ENCODE assay signal across 8 cellular contexts in the genomic region with DNA sequence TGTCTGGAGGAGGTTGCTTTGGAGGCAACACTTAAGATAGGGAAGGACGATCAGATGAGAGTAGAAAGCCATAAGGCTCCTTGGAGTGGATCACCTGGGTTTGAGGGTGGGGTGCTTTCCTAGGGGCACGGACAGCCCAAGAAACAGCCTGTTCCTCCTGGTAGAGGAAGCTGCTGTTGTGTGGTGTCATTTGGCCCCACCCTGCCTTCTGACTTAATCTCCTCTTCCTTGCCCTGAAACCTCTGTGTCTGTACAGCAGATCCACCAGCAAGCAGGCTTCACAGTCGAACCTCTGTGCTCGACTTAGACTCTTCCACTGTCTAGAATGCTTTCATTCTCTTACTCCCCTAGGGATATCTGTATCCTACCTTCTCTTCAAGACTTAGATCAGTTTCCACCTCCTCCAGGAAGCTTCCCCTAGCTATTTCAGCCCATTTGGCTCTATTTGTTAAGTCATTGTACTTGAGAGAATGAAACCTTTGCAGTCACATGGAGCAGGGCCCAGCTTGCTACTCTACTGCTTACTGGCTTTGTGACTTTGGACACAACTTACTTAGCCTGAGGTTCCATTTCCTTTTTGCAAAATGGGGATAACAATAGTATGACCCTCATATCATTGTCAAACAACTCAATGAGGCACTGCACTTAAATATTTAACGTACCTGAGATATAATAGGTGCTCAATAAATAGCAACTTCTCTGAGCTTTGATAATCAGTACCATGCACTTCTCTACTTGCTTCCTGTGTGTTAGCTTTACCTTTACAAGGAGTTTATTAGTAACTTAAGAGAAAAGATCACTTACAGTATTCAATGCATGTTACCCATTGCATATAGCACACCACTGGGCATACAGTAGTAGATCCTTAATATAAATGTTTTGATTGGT. TPM values are rescaled to one million over a fixed set of nuclear protein-coding genes. Genes with fewer than 3 reads are reported as not detected.
DNase-seq lines count a peak whose midpoint lies in the region; ATAC-seq and TF ChIP-seq lines count a peak whose summit lies in the region.

No MANE protein-coding gene starts in this region.

- H3K4me1 ChIP-seq in foreskin keratinocyte = peaks cover 6% of the 10 kb centered on the region

- H3K36me3 Mint-ChIP-seq in activated CD4-positive, alpha-beta T cell treated with anti-CD3 and anti-CD28 coated beads, Interleukin-2, amount 10 ng/mL, durations not matched to agents 24 days and 14 days (ENCODE audit: low read depth) = peaks cover 12% of the 10 kb centered on the region

- H3K4me1 Mint-ChIP-seq in activated CD4-positive, alpha-beta T cell treated with anti-CD3 and anti-CD28 coated beads, Interleukin-2, amount 10 ng/mL, durations not matched to agents 24 days and 14 days = peaks cover 62% of the 10 kb centered on the region

- H3K4me3 Mint-ChIP-seq in activated CD4-positive, alpha-beta T cell treated with anti-CD3 and anti-CD28 coated beads, Interleukin-2, amount 10 ng/mL, durations not matched to agents 24 days and 14 days = peak overlapping the region; percentile 91

- no peaks in the 10 kb centered on the region for H3K27me3 Mint-ChIP-seq in activated CD4-positive, alpha-beta T cell treated with anti-CD3 and anti-CD28 coated beads, Interleukin-2, amount 10 ng/mL, durations not matched to agents 24 days and 14 days

- TF ChIP-seq CTCF in foreskin keratinocyte (conservative IDR thresholded peaks at IDR 0.05) = no peak

- no peak for ATAC-seq in foreskin keratinocyte

- no peaks in the 10 kb centered on the region for H3K27me3 ChIP-seq in foreskin keratinocyte

- no peaks in the 10 kb centered on the region for H3K9me3 Mint-ChIP-seq in activated CD4-positive, alpha-beta T cell treated with anti-CD3 and anti-CD28 coated beads, Interleukin-2, amount 10 ng/mL, durations not matched to agents 24 days and 14 days

- intact Hi-C loops in activated CD4-positive, alpha-beta T cell treated with anti-CD3 and anti-CD28 coated beads, Interleukin-2, amount 10 ng/mL, durations not matched to agents 24 days and 14 days (cut with micrococcal nuclease) = loop anchor here (5.0 kb wide), 3 partner anchors 200 to 285 kb away; a partner anchor contains a TSS

- H3K27ac ChIP-seq in foreskin keratinocyte (peak overlapping the region; percentile 88), substantia nigra (ENCODE audit: low read depth, low read length, poor library complexity, severe bottlenecking) (peak overlapping the region; percentile 98)

- DNase-seq in NCI-H82 (lab: John Stamatoyannopoulos, UW) (peak; percentile 64), NCI-H82 treated with DMSO at 0.1 percent for 48 hours (lab: John Stamatoyannopoulos, UW; ENCODE audit: unreplicated experiment) (no peak), foreskin keratinocyte (no peak), substantia nigra (lab: John Stamatoyannopoulos, UW) (peak in 3 of 49 donors; percentile 16 to 24 (median 23)), NCI-H2081 (lab: John Stamatoyannopoulos, UW) (no peak), ureter (ENCODE audit: low spot score) (no peak), NCI-H69 (lab: John Stamatoyannopoulos, UW) (no peak)
- DNase-seq in activated CD4-positive, alpha-beta T cell treated with anti-CD3 and anti-CD28 coated beads, Interleukin-2, amount 10 ng/mL, durations not matched to agents 24 days and 14 days = peak; percentile 89

- H3K27ac Mint-ChIP-seq in activated CD4-positive, alpha-beta T cell treated with anti-CD3 and anti-CD28 coated beads, Interleukin-2, amount 10 ng/mL, durations not matched to agents 24 days and 14 days = peak overlapping the region; percentile 98

RNA-seq across cellular contexts. Expression of a gene that starts 5.0 kb away (rescaled TPM):
- 21.8 and 22.7 TPM in 2 replicates for total RNA-seq in activated CD4-positive, alpha-beta T cell treated with anti-CD3 and anti-CD28 coated beads, Interleukin-2, amount 10 ng/mL, durations not matched to agents 24 days and 14 days
- 6.8 and 8.4 TPM in 2 replicates for total RNA-seq in foreskin keratinocyte
- 3.6 and 4.0 TPM in 2 replicates for polyA plus RNA-seq in foreskin keratinocyte
- 34.0 TPM for total RNA-seq in ureter

Comparison
In these comparisons a context has a peak if more than half of its experiments do, and no peak if none do; other contexts are left out.
1. DNase-seq: peak in NCI-H82 (single experiment) and activated CD4-positive, alpha-beta T cell treated with anti-CD3 and anti-CD28 coated beads, Interleukin-2, amount 10 ng/mL, durations not matched to agents 24 days and 14 days (single experiment); none in NCI-H82 treated with DMSO at 0.1 percent for 48 hours (single experiment), foreskin keratinocyte (0 of 2), NCI-H2081 (0 of 2), ureter (single experiment) and NCI-H69 (single experiment).